Comparison of ENCODE assay signal across 8 cellular contexts in genomic region chr14:24678801-24679247, GRCh38. TPM values are rescaled to one million over a fixed set of nuclear protein-coding genes. Genes with fewer than 3 reads are reported as not detected.
DNase-seq lines count a peak whose midpoint lies in the region; ATAC-seq lines count a peak whose summit lies in the region.

No MANE protein-coding gene starts in this region.

- peaks cover 0 to 4% of the 10 kb centered on the region in 2 donors for H3K27me3 ChIP-seq in duodenal mucosa (ENCODE audit: control insufficient read depth in 1 of 2, insufficient read depth in 2 of 2, low read length in 2 of 2)

- peak; percentile 64 for DNase-seq in CMK (ENCODE audit: low read depth)
- peak; percentile 87 for DNase-seq in NCI-H69 (lab: John Stamatoyannopoulos, UW)
- peak; percentile 46 to 83 for DNase-seq in activated CD4-positive, alpha-beta T cell treated with anti-CD3 and anti-CD28 coated beads, Interleukin-2, amount 50 U/mL, for 24 hours (ENCODE audit: low read depth in 1 of 2, low spot score in 1 of 2)
- peak; percentile 90 to 92 for DNase-seq in lung microvascular endothelial cell (ENCODE audit: low read depth in 2 of 2)
- peak; percentile 64 for DNase-seq in stimulated activated CD8-positive, alpha-beta memory T cell treated with anti-CD3 and anti-CD28 coated beads, Interleukin-15, amount 100 ng/mL, for 1 hour (ENCODE audit: low read depth)

- no peaks in the 10 kb centered on the region for H3K9me3 ChIP-seq in duodenal mucosa (ENCODE audit: control insufficient read depth in 1 of 2, low read length in 2 of 2)

- H3K9ac ChIP-seq in duodenal mucosa (ENCODE audit: low read depth in 1 of 2, low read length in 2 of 2): no peak overlapping the region

- peaks cover 0 to 5% of the 10 kb centered on the region in 2 donors for H3K4me1 ChIP-seq in duodenal mucosa (ENCODE audit: control insufficient read depth in 1 of 2, insufficient read depth in 2 of 2, low read length in 2 of 2)

- H3K36me3 ChIP-seq in duodenal mucosa (ENCODE audit: control insufficient read depth in 1 of 2, insufficient read depth in 2 of 2, low read length in 2 of 2): no peaks in the 10 kb centered on the region

- peak; percentile 72 for ATAC-seq in GM19438 (IDR thresholded peaks at IDR 0.05; ENCODE audit: low read depth, unreplicated experiment)
- peak; percentile 41 for ATAC-seq in HG03558 (IDR thresholded peaks at IDR 0.05; ENCODE audit: extremely low read depth, unreplicated experiment)

- H3K4me3 ChIP-seq in duodenal mucosa (ENCODE audit: low read depth in 1 of 2, low read length in 2 of 2): peak overlapping the region; percentile 38 to 61

- H3K27ac ChIP-seq in duodenal mucosa (ENCODE audit: low read depth, low read length): no peak overlapping the region

RNA-seq across cellular contexts. Expression of gene GZMB, which starts 44.8 kb away (rescaled TPM):
- total RNA-seq in lung microvascular endothelial cell: not detected in 2 replicates
